ENCODE assay signal across 8 cellular contexts in the genomic region with DNA sequence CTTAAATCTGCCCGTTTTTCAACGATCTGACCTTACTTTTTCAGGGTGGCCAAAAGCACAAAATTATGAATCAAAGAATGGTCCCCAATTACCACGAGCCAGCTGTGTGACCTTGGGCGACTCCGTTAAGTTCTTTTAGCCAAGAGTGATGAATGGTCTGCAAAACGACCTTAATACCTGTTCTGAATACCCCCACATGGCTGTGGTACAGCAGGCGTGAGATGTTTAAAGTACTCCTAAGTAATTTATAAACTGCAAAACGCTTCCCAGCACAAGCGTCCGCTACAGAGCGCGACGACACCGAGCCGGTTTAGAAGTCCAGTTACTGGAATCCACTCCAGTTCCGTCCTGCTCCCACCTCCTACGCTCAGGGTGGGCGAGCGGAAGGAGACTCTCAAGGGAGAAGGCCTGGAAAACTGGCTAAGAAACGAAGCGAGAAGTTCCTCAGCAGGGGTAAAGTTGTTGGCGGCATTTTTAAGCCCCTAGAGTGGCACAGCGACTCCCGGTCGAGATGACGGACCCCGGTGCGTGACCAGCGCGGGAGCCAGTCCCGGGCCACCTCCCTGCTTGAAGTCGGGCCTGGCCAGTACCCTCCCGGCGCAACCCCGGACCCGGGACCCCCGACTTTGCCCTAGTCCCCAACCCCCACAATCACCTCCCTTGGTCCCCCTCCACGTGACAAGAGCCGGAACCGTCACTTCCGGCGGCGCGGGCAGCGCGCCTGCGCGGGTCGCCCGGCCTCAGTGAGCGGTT. TPM values are rescaled to one million over a fixed set of nuclear protein-coding genes. Genes with fewer than 3 reads are reported as not detected.
A peak's percentile ranks its signal among the peaks of the same experiment; 100 is the strongest.
DNase-seq lines count a peak whose midpoint lies in the region; ATAC-seq and TF ChIP-seq lines count a peak whose summit lies in the region.

No MANE protein-coding gene starts in this region.

- in situ Hi-C loops in HAP-1 (cut with MboI; ENCODE audit: low sequenced_read_pairs), result no loop called here

- no peaks in the 10 kb centered on the region for H3K27me3 Mint-ChIP-seq in type B pancreatic cell

- H3K4me3 ChIP-seq in GM06990 (replicated peaks; ENCODE audit: low read depth, low read length) (peak overlapping the region; percentile 90), HAP-1 (peak overlapping the region; percentile 71), heart right ventricle (peak overlapping the region; percentile 70 to 94 (median 86))

- H3K36me3 Mint-ChIP-seq in type B pancreatic cell, result no peaks in the 10 kb centered on the region

- peak overlapping the region; percentile 71 for H3K27ac ChIP-seq in adipose tissue (ENCODE audit: low read depth, low read length)
- peak overlapping the region; percentile 94 to 100 (median 99) for H3K27ac ChIP-seq in heart right ventricle

- peaks cover 9% of the 10 kb centered on the region for H3K4me1 Mint-ChIP-seq in type B pancreatic cell (ENCODE audit: unreplicated experiment)

- H3K9me3 ChIP-seq in HAP-1, result no peaks in the 10 kb centered on the region
- H3K9me3 ChIP-seq in heart right ventricle, result no peaks in the 10 kb centered on the region

- TF ChIP-seq CTCF in GM06990 (IDR thresholded peaks at IDR 0.05; ENCODE audit: insufficient read depth, low read length, poor library complexity, severe bottlenecking) (no peak), heart right ventricle (IDR thresholded peaks at IDR 0.05) (no peak), type B pancreatic cell (conservative IDR thresholded peaks at IDR 0.05) (no peak)

- H3K4me3 Mint-ChIP-seq in type B pancreatic cell, result peak overlapping the region; percentile 96

- WGBS in adipose tissue, 3 donors, result 0 to 1% (median 0%) methylated on average over 49 to 51 of the region's 51 CpGs
- WGBS in heart right ventricle, 2 donors, result 0 to 1% methylated on average over 45 to 49 of the region's 51 CpGs

- H3K36me3 ChIP-seq in GM06990 (ENCODE audit: control insufficient read depth, insufficient read depth, low read length), result no peaks in the 10 kb centered on the region
- no peaks in the 10 kb centered on the region for H3K36me3 ChIP-seq in HAP-1 (replicated peaks)
- no peaks in the 10 kb centered on the region for H3K36me3 ChIP-seq in heart right ventricle

- ATAC-seq in heart right ventricle, result peak; percentile 91 to 94 (median 93)

- DNase-seq in GM06990 (ENCODE audit: extremely low read depth, insufficient read length) (peak; percentile 94), HAP-1 (ENCODE audit: low spot score in 2 of 2) (peak; percentile 62 to 79), M059J (ENCODE audit: low read depth) (peak; percentile 77), SW 1271 (lab: John Stamatoyannopoulos, UW) (peak; percentile 7 to 49), heart right ventricle (peak; percentile 88 to 90), posterior cingulate gyrus (peak; percentile 80 to 98 (median 85)), type B pancreatic cell (ENCODE audit: extremely low spot score, unreplicated experiment) (peak; percentile 92)

- H3K27me3 ChIP-seq in GM06990 (replicated peaks; ENCODE audit: control insufficient read depth, insufficient read depth, low read length) (no peaks in the 10 kb centered on the region), HAP-1 (ENCODE audit: low read depth) (no peaks in the 10 kb centered on the region), heart right ventricle (no peaks in the 10 kb centered on the region)

- intact Hi-C loops in heart right ventricle (cut with DNase I), result loop anchor here (5.0 to 10.0 kb wide), 10 partner anchors 79 to 163 kb away; no protein-coding TSS in a partner anchor
- intact Hi-C loops in posterior cingulate gyrus (cut with DNase I), result loop anchor here (5.0 kb wide), 3 partner anchors 82 to 163 kb away; no protein-coding TSS in a partner anchor

- H3K4me1 ChIP-seq in HAP-1 (peaks cover 25% of the 10 kb centered on the region), heart right ventricle (peaks cover 0 to 46% (median 35%) of the 10 kb centered on the region in 9 donors)

- no peaks in the 10 kb centered on the region for H3K9me3 Mint-ChIP-seq in type B pancreatic cell

- peak overlapping the region; percentile 97 for H3K27ac Mint-ChIP-seq in type B pancreatic cell

RNA-seq across cellular contexts. Expression of a gene that starts 0.7 kb away (rescaled TPM):
- 14.1 and 26.5 TPM in 2 replicates for total RNA-seq in M059J (2014; rRNA removed; shearing (Covaris generic))
- 10 to 100 TPM in 1 of 3 donors, 1 to 10 TPM in 2; 2.9 to 15.4 (median 6.7) TPM for polyA plus RNA-seq in adipose tissue
- 10 to 100 TPM; 21.0 to 36.5 (median 29.9) TPM for total RNA-seq in heart right ventricle
- polyA plus RNA-seq in heart right ventricle, result 1 to 10 TPM; 4.9 to 7.8 TPM
- 40.9 and 73.9 TPM in 2 replicates for total RNA-seq in type B pancreatic cell (ENCODE audit: low replicate concordance)

Comparison
In these comparisons a context has a peak if more than half of its experiments do, and no peak if none do; other contexts are left out.
1. Peak in every context shown above with its lines: DNase-seq, ATAC-seq, H3K4me3 ChIP-seq and H3K27ac ChIP-seq.
2. DNase-seq: peak in every context shown above with its lines; median percentile 94 in GM06990; 92 in type B pancreatic cell; 89 in heart right ventricle; 85 in posterior cingulate gyrus; 77 in M059J; 70 in HAP-1; 28 in SW 1271.